ENCODE assay signal across 10 cellular contexts in genomic region chr1:171794085-171794484, GRCh38. TPM values are rescaled to one million over a fixed set of nuclear protein-coding genes. Genes with fewer than 3 reads are reported as not detected.
DNase-seq lines count a peak whose midpoint lies in the region; ATAC-seq, FAIRE-seq and TF ChIP-seq lines count a peak whose summit lies in the region.
"Had no signal": no experiment of that assay in that cellular context is flagged by ENCODE, and none has a peak within 500 bp of the region (broad histone marks: within the 10 kb centered on the region; RNA-seq: fewer than 3 reads in every experiment).

No MANE protein-coding gene starts in this region.

- no peak overlapping the region for H3K4me3 ChIP-seq in HepG2 (replicated peaks in 1 of 3; ENCODE audit: insufficient read depth in 1 of 3, low read depth in 2 of 3, low read length in 3 of 3)
- H3K4me3 ChIP-seq in right lobe of liver: no peak overlapping the region
- no peak overlapping the region for H3K4me3 ChIP-seq in small intestine (ENCODE audit: low read depth in 1 of 2, low read length in 2 of 2)

- H3K79me2 ChIP-seq in HepG2 (ENCODE audit: insufficient read depth, low read length): no peaks in the 10 kb centered on the region

- TF ChIP-seq EP300 in HepG2 (IDR thresholded peaks at IDR 0.05; ENCODE audit: low read depth in 2 of 2, low read length in 2 of 2): no peak
- no peak for TF ChIP-seq EP300 in HepG2 (CRISPR knock-in tag; IDR thresholded peaks at IDR 0.05; ENCODE audit: borderline replicate concordance)

- peaks cover 23 to 75% of the 10 kb centered on the region in 2 experiments for H3K36me3 ChIP-seq in HepG2 (replicated peaks in 1 of 2; ENCODE audit: control insufficient read depth in 1 of 2, insufficient read depth in 2 of 2, low read length in 2 of 2)
- peaks cover 0 to 72% (median 21%) of the 10 kb centered on the region in 4 donors for H3K36me3 ChIP-seq in right lobe of liver
- peaks cover 39 to 44% of the 10 kb centered on the region in 2 donors for H3K36me3 ChIP-seq in small intestine (ENCODE audit: control insufficient read depth in 2 of 2, insufficient read depth in 2 of 2, low read length in 2 of 2)

- ATAC-seq in HepG2 (no peak), right lobe of liver (no peak), foreskin keratinocyte (peak; percentile 99), omental fat pad (ENCODE audit: low FRiP score) (no peak), left lobe of liver (no peak), HG03378 (IDR thresholded peaks at IDR 0.05; ENCODE audit: unreplicated experiment) (no peak)
- peak; percentile 100 for ATAC-seq in activated CD8-positive, alpha-beta T cell treated with anti-CD3 and anti-CD28 coated beads for 36 hours

- no peaks in the 10 kb centered on the region for H4K20me1 ChIP-seq in HepG2 (ENCODE audit: insufficient read depth, low read length)

- DNase-seq in HepG2 (ENCODE audit: low spot score) (peak; percentile 3), right lobe of liver (no peak), foreskin keratinocyte (peak; percentile 74 to 84), small intestine (no peak), omental fat pad (ENCODE audit: low spot score) (no peak), left lobe of liver (ENCODE audit: low spot score) (no peak)
- DNase-seq in activated CD8-positive, alpha-beta T cell treated with anti-CD3 and anti-CD28 coated beads for 36 hours: peak; percentile 83
- DNase-seq: NCI-H748 treated with DMSO at 0.1 percent for 48 hours had no signal

- H2AFZ ChIP-seq in HepG2 (ENCODE audit: low read length): no peak overlapping the region

- H3K27me3 ChIP-seq in HepG2 (ENCODE audit: control insufficient read depth in 1 of 2, insufficient read depth in 2 of 2, low read length in 2 of 2) (no peaks in the 10 kb centered on the region), right lobe of liver (no peaks in the 10 kb centered on the region), foreskin keratinocyte (no peaks in the 10 kb centered on the region), small intestine (ENCODE audit: control insufficient read depth in 2 of 2, insufficient read depth in 2 of 2, low read length in 2 of 2) (no peaks in the 10 kb centered on the region)
- H3K27me3 ChIP-seq: neutrophil had no signal

- FAIRE-seq in HepG2 (lab: Jason Lieb, UNC): no peak
- no peak for FAIRE-seq in small intestine (lab: Jason Lieb, UNC)

- peak overlapping the region; percentile 93 for H3K27ac Mint-ChIP-seq in activated CD8-positive, alpha-beta T cell treated with anti-CD3 and anti-CD28 coated beads for 36 hours

- CTCF ChIA-PET in HepG2 (lab: Yijun Ruan, JAX; ENCODE audit: low intra/inter-chr PET ratio, low total read pairs): no interaction called here
- CTCF ChIA-PET in activated CD8-positive, alpha-beta T cell treated with anti-CD3 and anti-CD28 coated beads for 36 hours (lab: Charles Lee): interaction anchor here (0.6 to 1.4 kb wide), 4 partner anchors 9 to 190 kb away, joined by 3 to 5 read pairs (median 3); no protein-coding TSS in a partner anchor

- H3K27ac ChIP-seq in HepG2 (ENCODE audit: extremely low read length, insufficient read depth, low read length) (no peak overlapping the region), right lobe of liver (no peak overlapping the region), foreskin keratinocyte (no peak overlapping the region), small intestine (ENCODE audit: low read depth in 1 of 2, low read length in 1 of 2) (no peak overlapping the region)
- H3K27ac ChIP-seq: neutrophil had no signal

- no peaks in the 10 kb centered on the region for H3K9me3 ChIP-seq in HepG2 (ENCODE audit: low read length)
- H3K9me3 ChIP-seq in right lobe of liver: no peaks in the 10 kb centered on the region
- no peaks in the 10 kb centered on the region for H3K9me3 ChIP-seq in small intestine (ENCODE audit: control insufficient read depth, low read depth)
- H3K9me3 ChIP-seq: neutrophil had no signal

- TF ChIP-seq RAD21 in HepG2 (CRISPR knock-in tag; IDR thresholded peaks at IDR 0.05): no peak

- in situ Hi-C loops in HepG2 (cut with HindIII; ENCODE audit: extremely low pct_ligation_motif_present, low pct_unique_long_range_greater_than_20kb): no loop called here

- no peak overlapping the region for H3K9ac ChIP-seq in HepG2 (ENCODE audit: insufficient read depth, low read depth, low read length)

- peaks cover 31% of the 10 kb centered on the region for H3K4me1 Mint-ChIP-seq in activated CD8-positive, alpha-beta T cell treated with anti-CD3 and anti-CD28 coated beads for 36 hours (ENCODE audit: low read depth)

- H3K4me2 ChIP-seq in HepG2 (ENCODE audit: low read depth, low read length): no peak overlapping the region

- no TSS peak for BruUV-seq in HepG2 (replicated peaks; lab: Mats Ljungman, UMichigan)

- TF ChIP-seq CTCF in HepG2 (CRISPR knock-in tag; IDR thresholded peaks at IDR 0.05) (no peak), right lobe of liver (IDR thresholded peaks at IDR 0.05) (no peak), foreskin keratinocyte (conservative IDR thresholded peaks at IDR 0.05) (no peak), omental fat pad (IDR thresholded peaks at IDR 0.05) (no peak)
- TF ChIP-seq CTCF in activated CD8-positive, alpha-beta T cell treated with anti-CD3 and anti-CD28 coated beads for 36 hours (IDR thresholded peaks at IDR 0.05): no peak

- intact Hi-C loops in HepG2 (cut with micrococcal nuclease; ENCODE audit: unreplicated experiment): no loop called here
- intact Hi-C loops in right lobe of liver (cut with DNase I): no loop called here
- intact Hi-C loops in activated CD8-positive, alpha-beta T cell treated with anti-CD3 and anti-CD28 coated beads for 36 hours (cut with micrococcal nuclease): no loop called here

- TF ChIP-seq POLR2A in HepG2 (IDR thresholded peaks at IDR 0.05; ENCODE audit: insufficient read depth in 1 of 2, low read depth in 2 of 2, low read length in 2 of 2) (no peak), right lobe of liver (IDR thresholded peaks at IDR 0.05) (no peak)

- no peak overlapping the region for H3K4me3 Mint-ChIP-seq in activated CD8-positive, alpha-beta T cell treated with anti-CD3 and anti-CD28 coated beads for 36 hours

- no peaks in the 10 kb centered on the region for H3K9me3 Mint-ChIP-seq in activated CD8-positive, alpha-beta T cell treated with anti-CD3 and anti-CD28 coated beads for 36 hours

- POLR2A ChIA-PET in HepG2 (lab: Yijun Ruan, JAX): no interaction called here
- POLR2A ChIA-PET in activated CD8-positive, alpha-beta T cell treated with anti-CD3 and anti-CD28 coated beads for 36 hours (lab: Charles Lee): interaction anchor here (1.3 kb wide), 1 partner anchor 12 kb away, joined by 5 read pairs; the partner anchor contains the start of gene METTL13

- H3K4me1 ChIP-seq in HepG2 (ENCODE audit: insufficient read depth, low read length) (no peaks in the 10 kb centered on the region), right lobe of liver (peaks cover 0 to 3% (median 0%) of the 10 kb centered on the region in 4 donors), foreskin keratinocyte (peaks cover 13% of the 10 kb centered on the region), small intestine (ENCODE audit: control insufficient read depth in 2 of 2, insufficient read depth in 1 of 2, low read depth in 1 of 2, low read length in 1 of 2) (no peaks in the 10 kb centered on the region)

- H3K36me3 Mint-ChIP-seq in activated CD8-positive, alpha-beta T cell treated with anti-CD3 and anti-CD28 coated beads for 36 hours (ENCODE audit: low read depth): peaks cover 62% of the 10 kb centered on the region

- H3K27me3 Mint-ChIP-seq in activated CD8-positive, alpha-beta T cell treated with anti-CD3 and anti-CD28 coated beads for 36 hours: no peaks in the 10 kb centered on the region

- WGBS in HepG2 (ENCODE audit: low lambda C conversion rate): 95% methylated on average over 4 of the region's 4 CpGs
- 97% methylated on average over 3 of the region's 4 CpGs for WGBS in right lobe of liver (ENCODE audit: insufficient coverage, low coverage, low lambda C conversion rate, missing lambda C conversion rate)
- WGBS in small intestine, 3 donors: 81 to 98% (median 90%) methylated on average over 4 of the region's 4 CpGs

RNA-seq across cellular contexts. Expression of gene METTL13, which starts 12.6 kb away (rescaled TPM):
- 22.8 and 28.3 TPM in 2 replicates for total RNA-seq in HepG2 (2016; rRNA removed; fragmentation: Illumina TruSeq; extraction: Trizol)
- total RNA-seq in HepG2 (2016; cell fraction: cytosol; rRNA removed; fragmentation: Illumina TruSeq; extraction: Trizol; ENCODE audit: low read depth): 3.0 and 4.9 TPM in 2 replicates
- 22.3 and 25.7 TPM in 2 replicates for total RNA-seq in HepG2 (2016; cell fraction: insoluble cytoplasmic fraction; rRNA removed; fragmentation: Illumina TruSeq; extraction: Trizol)
- 9.3 and 9.4 TPM in 2 replicates for total RNA-seq in HepG2 (2016; cell fraction: membrane; rRNA removed; fragmentation: Illumina TruSeq; extraction: Trizol)
- 15.9 and 17.2 TPM in 2 replicates for total RNA-seq in HepG2 (2016; cell fraction: nucleus; rRNA removed; fragmentation: Illumina TruSeq; extraction: Trizol)
- polyA plus RNA-seq in HepG2 (2011; rRNA removed): 18.6 and 20.5 TPM in 2 replicates
- polyA plus RNA-seq in HepG2 (2011; cell fraction: cytosol; rRNA removed): 17.8 and 21.4 TPM in 2 replicates
- 10.4 and 11.1 TPM in 2 replicates for polyA plus RNA-seq in HepG2 (2011; cell fraction: nucleus; rRNA removed)
- 16.9 and 17.0 TPM in 2 replicates for polyA plus RNA-seq in HepG2 (2012)
- polyA plus RNA-seq in HepG2 (2016; cell fraction: cytosol; fragmentation: Illumina TruSeq; extraction: Trizol; ENCODE audit: low read depth): 3.2 and 3.4 TPM in 2 replicates
- polyA plus RNA-seq in HepG2 (2016; cell fraction: insoluble cytoplasmic fraction; fragmentation: Illumina TruSeq; extraction: Trizol; ENCODE audit: low read depth): 36.3 and 42.2 TPM in 2 replicates
- polyA plus RNA-seq in HepG2 (2016; cell fraction: membrane; fragmentation: Illumina TruSeq; extraction: Trizol; ENCODE audit: low read depth): 5.7 and 6.4 TPM in 2 replicates
- 25.8 and 28.6 TPM in 2 replicates for polyA plus RNA-seq in HepG2 (2016; cell fraction: nucleus; fragmentation: Illumina TruSeq; extraction: Trizol; ENCODE audit: insufficient read depth, low read depth)
- 21.5 and 62.4 TPM in 2 replicates for polyA minus RNA-seq in HepG2 (2011; rRNA and poly(A)+ RNA removed; ENCODE audit: low replicate concordance)
- 7.9 and 9.5 TPM in 2 replicates for polyA minus RNA-seq in HepG2 (2011; cell fraction: cytosol; rRNA and poly(A)+ RNA removed)
- 14.0 and 16.2 TPM in 2 replicates for polyA minus RNA-seq in HepG2 (2011; cell fraction: nucleus; rRNA and poly(A)+ RNA removed)
- 10 to 100 TPM in 5 of 6 experiments, 1 to 10 TPM in 1; 8.9 to 14.4 (median 11.9) TPM for total RNA-seq in right lobe of liver
- total RNA-seq in activated CD8-positive, alpha-beta T cell treated with anti-CD3 and anti-CD28 coated beads for 36 hours: 10 to 100 TPM; 44.6 to 46.6 TPM
- total RNA-seq in foreskin keratinocyte: 31.3 and 32.5 TPM in 2 replicates
- 31.8 and 35.3 TPM in 2 replicates for polyA plus RNA-seq in foreskin keratinocyte
- polyA plus RNA-seq in small intestine: 10 to 100 TPM; 15.7 to 25.0 (median 15.9) TPM
- 10 to 100 TPM; 21.3 to 29.2 (median 23.5) TPM for total RNA-seq in omental fat pad
- 14.4 TPM for total RNA-seq in left lobe of liver

RNA-seq across cellular contexts. Expression of gene DNM3, which starts 47.2 kb away (rescaled TPM):
- not detected in 2 replicates for total RNA-seq in HepG2 (2016; rRNA removed; fragmentation: Illumina TruSeq; extraction: Trizol)
- not detected in 2 replicates for total RNA-seq in HepG2 (2016; cell fraction: cytosol; rRNA removed; fragmentation: Illumina TruSeq; extraction: Trizol; ENCODE audit: low read depth)
- not detected in 2 replicates for total RNA-seq in HepG2 (2016; cell fraction: insoluble cytoplasmic fraction; rRNA removed; fragmentation: Illumina TruSeq; extraction: Trizol)
- total RNA-seq in HepG2 (2016; cell fraction: membrane; rRNA removed; fragmentation: Illumina TruSeq; extraction: Trizol): not detected in 2 replicates
- total RNA-seq in HepG2 (2016; cell fraction: nucleus; rRNA removed; fragmentation: Illumina TruSeq; extraction: Trizol): 0.34 and 0.38 TPM in 2 replicates
- polyA plus RNA-seq in HepG2 (2011; rRNA removed): 0.05 and 0.14 TPM in 2 replicates
- polyA plus RNA-seq in HepG2 (2011; cell fraction: cytosol; rRNA removed): 0.01 TPM in 1 of 2 replicates, not detected in the other
- polyA plus RNA-seq in HepG2 (2011; cell fraction: nucleus; rRNA removed): 0.10 and 0.16 TPM in 2 replicates
- polyA plus RNA-seq in HepG2 (2012): 0.03 and 0.16 TPM in 2 replicates
- not detected in 2 replicates for polyA plus RNA-seq in HepG2 (2016; cell fraction: cytosol; fragmentation: Illumina TruSeq; extraction: Trizol; ENCODE audit: low read depth)
- polyA plus RNA-seq in HepG2 (2016; cell fraction: insoluble cytoplasmic fraction; fragmentation: Illumina TruSeq; extraction: Trizol; ENCODE audit: low read depth): not detected in 2 replicates
- not detected in 2 replicates for polyA plus RNA-seq in HepG2 (2016; cell fraction: membrane; fragmentation: Illumina TruSeq; extraction: Trizol; ENCODE audit: low read depth)
- polyA plus RNA-seq in HepG2 (2016; cell fraction: nucleus; fragmentation: Illumina TruSeq; extraction: Trizol; ENCODE audit: insufficient read depth, low read depth): 0.05 TPM in 1 of 2 replicates, not detected in the other
- 1.1 TPM in 1 of 2 replicates, not detected in the other for polyA minus RNA-seq in HepG2 (2011; rRNA and poly(A)+ RNA removed; ENCODE audit: low replicate concordance)
- polyA minus RNA-seq in HepG2 (2011; cell fraction: cytosol; rRNA and poly(A)+ RNA removed): not detected in 2 replicates
- 0.26 and 0.75 TPM in 2 replicates for polyA minus RNA-seq in HepG2 (2011; cell fraction: nucleus; rRNA and poly(A)+ RNA removed)
- total RNA-seq in right lobe of liver: under 1 TPM; 0.29 to 0.92 (median 0.43) TPM
- total RNA-seq in activated CD8-positive, alpha-beta T cell treated with anti-CD3 and anti-CD28 coated beads for 36 hours: 1 to 10 TPM in 1 of 2 experiments, under 1 TPM in 1; 0.58 to 1.1 TPM
- 2.1 and 2.3 TPM in 2 replicates for total RNA-seq in foreskin keratinocyte
- polyA plus RNA-seq in foreskin keratinocyte: 1.3 and 1.6 TPM in 2 replicates
- polyA plus RNA-seq in small intestine: 1 to 10 TPM in 1 of 3 donors, under 1 TPM in 1, not detected in 1; 0.67 to 1.2 TPM
- total RNA-seq in omental fat pad: 10 to 100 TPM in 1 of 4 donors, 1 to 10 TPM in 3; 2.9 to 15.8 (median 5.5) TPM
- total RNA-seq in left lobe of liver: 0.40 TPM

RNA-seq across cellular contexts. Expression of gene VAMP4, which starts 52.2 kb away (rescaled TPM):
- total RNA-seq in HepG2 (2016; rRNA removed; fragmentation: Illumina TruSeq; extraction: Trizol): 1.4 and 1.6 TPM in 2 replicates
- 0.71 TPM in 2 replicates for total RNA-seq in HepG2 (2016; cell fraction: cytosol; rRNA removed; fragmentation: Illumina TruSeq; extraction: Trizol; ENCODE audit: low read depth)
- 1.9 and 2.4 TPM in 2 replicates for total RNA-seq in HepG2 (2016; cell fraction: insoluble cytoplasmic fraction; rRNA removed; fragmentation: Illumina TruSeq; extraction: Trizol)
- total RNA-seq in HepG2 (2016; cell fraction: membrane; rRNA removed; fragmentation: Illumina TruSeq; extraction: Trizol): 1.4 and 2.3 TPM in 2 replicates
- 2.0 and 2.2 TPM in 2 replicates for total RNA-seq in HepG2 (2016; cell fraction: nucleus; rRNA removed; fragmentation: Illumina TruSeq; extraction: Trizol)
- 1.7 and 2.0 TPM in 2 replicates for polyA plus RNA-seq in HepG2 (2011; rRNA removed)
- polyA plus RNA-seq in HepG2 (2011; cell fraction: cytosol; rRNA removed): 0.46 and 0.91 TPM in 2 replicates
- polyA plus RNA-seq in HepG2 (2011; cell fraction: nucleus; rRNA removed): 1.6 and 1.8 TPM in 2 replicates
- 2.7 and 4.0 TPM in 2 replicates for polyA plus RNA-seq in HepG2 (2012)
- 0.92 and 1.6 TPM in 2 replicates for polyA plus RNA-seq in HepG2 (2016; cell fraction: cytosol; fragmentation: Illumina TruSeq; extraction: Trizol; ENCODE audit: low read depth)
- polyA plus RNA-seq in HepG2 (2016; cell fraction: insoluble cytoplasmic fraction; fragmentation: Illumina TruSeq; extraction: Trizol; ENCODE audit: low read depth): 3.8 TPM in 2 replicates
- polyA plus RNA-seq in HepG2 (2016; cell fraction: membrane; fragmentation: Illumina TruSeq; extraction: Trizol; ENCODE audit: low read depth): 1.7 and 1.9 TPM in 2 replicates
- polyA plus RNA-seq in HepG2 (2016; cell fraction: nucleus; fragmentation: Illumina TruSeq; extraction: Trizol; ENCODE audit: insufficient read depth, low read depth): 3.4 and 3.5 TPM in 2 replicates
- 0.16 and 0.44 TPM in 2 replicates for polyA minus RNA-seq in HepG2 (2011; rRNA and poly(A)+ RNA removed; ENCODE audit: low replicate concordance)
- 0.69 and 0.97 TPM in 2 replicates for polyA minus RNA-seq in HepG2 (2011; cell fraction: cytosol; rRNA and poly(A)+ RNA removed)
- polyA minus RNA-seq in HepG2 (2011; cell fraction: nucleus; rRNA and poly(A)+ RNA removed): 2.1 and 3.9 TPM in 2 replicates
- 1 to 10 TPM; 3.9 to 7.9 (median 6.0) TPM for total RNA-seq in right lobe of liver
- total RNA-seq in activated CD8-positive, alpha-beta T cell treated with anti-CD3 and anti-CD28 coated beads for 36 hours: 1 to 10 TPM; 6.1 to 6.2 TPM
- 8.1 and 9.2 TPM in 2 replicates for total RNA-seq in foreskin keratinocyte
- polyA plus RNA-seq in foreskin keratinocyte: 7.8 and 8.2 TPM in 2 replicates
- polyA plus RNA-seq in small intestine: 1 to 10 TPM; 5.2 to 9.7 (median 8.1) TPM
- total RNA-seq in omental fat pad: 10 to 100 TPM in 1 of 4 donors, 1 to 10 TPM in 3; 5.0 to 16.9 (median 7.4) TPM
- 8.0 TPM for total RNA-seq in left lobe of liver

Comparison
In these comparisons a context has a peak if more than half of its experiments do, and no peak if none do; other contexts are left out.
1. DNase-seq: peak in HepG2 (single experiment), activated CD8-positive, alpha-beta T cell treated with anti-CD3 and anti-CD28 coated beads for 36 hours (single experiment) and foreskin keratinocyte (2 of 2); none in right lobe of liver (0 of 3), small intestine (single experiment), omental fat pad (single experiment) and left lobe of liver (single experiment).
2. ATAC-seq: peak in activated CD8-positive, alpha-beta T cell treated with anti-CD3 and anti-CD28 coated beads for 36 hours (single experiment) and foreskin keratinocyte (single experiment); none in HepG2 (single experiment), right lobe of liver (0 of 4), omental fat pad (single experiment), left lobe of liver (single experiment) and HG03378 (single experiment).